Comparison of ENCODE assay signal across 8 cellular contexts in genomic region chr1:2412395-2412772, GRCh38.
DNase-seq lines count a peak whose midpoint lies in the region; ATAC-seq lines count a peak whose summit lies in the region.

PEX10 (minus strand) TSS chr1:2412564; CDS start chr1:2412502, 62 bp downstream.

- peak within 1 kb of the TSS; percentile 68 to 98 (median 86) for H3K27ac ChIP-seq in BLaER1 treated with 17β-estradiol and CSF1 and Interleukin-3, amounts not matched to agents 10 nM and 100 nM

- peak within 1 kb of the TSS; percentile 80 to 99 (median 93) for H3K9ac ChIP-seq in BLaER1 treated with 17β-estradiol and CSF1 and Interleukin-3, amounts not matched to agents 10 nM and 100 nM

- peaks cover 0 to 30% (median 19%) of the 10 kb centered on the region in 11 experiments; a peak in 14 of 22 replicates for H3K36me3 ChIP-seq in BLaER1 treated with 17β-estradiol and CSF1 and Interleukin-3, amounts not matched to agents 10 nM and 100 nM

- peak; percentile 78 for ATAC-seq in GM19351 (IDR thresholded peaks at IDR 0.05; ENCODE audit: unreplicated experiment)
- ATAC-seq in HG03520 (IDR thresholded peaks at IDR 0.05; ENCODE audit: unreplicated experiment) = peak; percentile 81

- H3K9me3 ChIP-seq in BLaER1 treated with 17β-estradiol and CSF1 and Interleukin-3, amounts not matched to agents 10 nM and 100 nM (replicated peaks in 1 of 11) = no peaks in the 10 kb centered on the region

- H3K4me3 ChIP-seq in BLaER1 treated with 17β-estradiol and CSF1 and Interleukin-3, amounts not matched to agents 10 nM and 100 nM = peak within 1 kb of the TSS; percentile 86 to 98 (median 97)

- DNase-seq in NCI-H748 (lab: John Stamatoyannopoulos, UW; ENCODE audit: unreplicated experiment) = peak; percentile 92
- peak; percentile 99 for DNase-seq in activated CD4-positive, alpha-beta T cell treated with anti-CD3 and anti-CD28 coated beads, Interleukin-2, amount 50 U/mL, for 1 hour
- DNase-seq in cortex of kidney (lab: John Stamatoyannopoulos, UW) = peak; percentile 58
- DNase-seq in left kidney (ENCODE audit: low read depth, low spot score) = peak; percentile 99
- peak; percentile 99 for DNase-seq in stimulated activated CD4-positive, alpha-beta T cell treated with anti-CD3 and anti-CD28 coated beads, Interleukin-1b, Interleukin-23, amount 100 ng/mL, for 48 hours

- H3K4me2 ChIP-seq in BLaER1 treated with 17β-estradiol and CSF1 and Interleukin-3, amounts not matched to agents 10 nM and 100 nM = peak within 1 kb of the TSS; percentile 98 to 100 (median 100)

- H4K20me1 ChIP-seq in BLaER1 treated with 17β-estradiol and CSF1 and Interleukin-3, amounts not matched to agents 10 nM and 100 nM = peaks cover 0 to 14% (median 0%) of the 10 kb centered on the region in 11 experiments; a peak in 6 of 22 replicates

- peaks cover 46 to 59% (median 53%) of the 10 kb centered on the region in 10 experiments for H3K4me1 ChIP-seq in BLaER1 treated with 17β-estradiol and CSF1 and Interleukin-3, amounts not matched to agents 10 nM and 100 nM

- peaks cover 0 to 12% (median 0%) of the 10 kb centered on the region in 11 experiments; a peak in 10 of 22 replicates for H3K27me3 ChIP-seq in BLaER1 treated with 17β-estradiol and CSF1 and Interleukin-3, amounts not matched to agents 10 nM and 100 nM

Comparison
In these comparisons a context has a peak if more than half of its experiments do, and no peak if none do; other contexts are left out.
1. Peak in every context shown above with its lines: DNase-seq, ATAC-seq, H3K4me3 ChIP-seq and H3K27ac ChIP-seq.